1 cellular context compared by ENCODE assay signal in the genomic region with DNA sequence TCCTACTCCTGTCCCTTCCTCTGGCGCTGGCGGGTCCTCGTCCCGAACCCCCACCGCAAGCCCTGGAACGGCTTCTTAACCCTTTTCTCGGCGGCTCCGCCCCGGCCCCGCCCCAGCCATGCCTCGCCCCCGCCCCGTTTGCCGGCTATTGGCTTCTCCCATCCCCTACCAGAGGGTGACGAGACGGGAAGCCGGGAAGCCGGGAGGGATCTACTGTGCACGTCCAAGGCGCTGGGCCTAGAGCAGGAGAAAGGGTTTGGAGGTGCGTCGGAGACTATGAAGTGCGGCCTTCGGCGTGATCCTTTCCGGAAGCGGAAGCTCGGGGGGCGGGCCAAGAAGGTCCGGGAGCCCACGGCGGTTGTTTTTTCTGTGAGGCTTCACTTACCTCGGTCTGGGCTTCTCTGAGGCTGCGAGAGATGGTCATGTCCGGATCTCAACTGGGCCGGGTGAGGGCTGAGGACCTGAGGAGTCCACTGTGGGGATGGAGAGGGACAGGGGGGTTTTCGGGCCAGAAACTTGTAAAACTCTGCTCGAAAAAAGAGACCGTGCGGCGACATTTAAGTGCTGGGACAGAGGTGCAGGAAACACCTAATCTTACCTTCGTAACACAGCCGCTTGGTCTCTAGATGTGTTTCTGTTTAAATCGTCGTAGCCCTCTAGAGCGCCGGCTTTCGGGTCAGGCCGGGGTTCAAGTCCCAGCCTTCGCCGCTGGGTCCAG.
TF ChIP-seq lines count a peak whose summit lies in the region.

No MANE protein-coding gene starts in this region.

TF ChIP-seq in HCT116, 20 proteins besides CTCF, POLR2A, EP300 and RAD21 (continued from another document):
- TF ChIP-seq, protein P1, sequence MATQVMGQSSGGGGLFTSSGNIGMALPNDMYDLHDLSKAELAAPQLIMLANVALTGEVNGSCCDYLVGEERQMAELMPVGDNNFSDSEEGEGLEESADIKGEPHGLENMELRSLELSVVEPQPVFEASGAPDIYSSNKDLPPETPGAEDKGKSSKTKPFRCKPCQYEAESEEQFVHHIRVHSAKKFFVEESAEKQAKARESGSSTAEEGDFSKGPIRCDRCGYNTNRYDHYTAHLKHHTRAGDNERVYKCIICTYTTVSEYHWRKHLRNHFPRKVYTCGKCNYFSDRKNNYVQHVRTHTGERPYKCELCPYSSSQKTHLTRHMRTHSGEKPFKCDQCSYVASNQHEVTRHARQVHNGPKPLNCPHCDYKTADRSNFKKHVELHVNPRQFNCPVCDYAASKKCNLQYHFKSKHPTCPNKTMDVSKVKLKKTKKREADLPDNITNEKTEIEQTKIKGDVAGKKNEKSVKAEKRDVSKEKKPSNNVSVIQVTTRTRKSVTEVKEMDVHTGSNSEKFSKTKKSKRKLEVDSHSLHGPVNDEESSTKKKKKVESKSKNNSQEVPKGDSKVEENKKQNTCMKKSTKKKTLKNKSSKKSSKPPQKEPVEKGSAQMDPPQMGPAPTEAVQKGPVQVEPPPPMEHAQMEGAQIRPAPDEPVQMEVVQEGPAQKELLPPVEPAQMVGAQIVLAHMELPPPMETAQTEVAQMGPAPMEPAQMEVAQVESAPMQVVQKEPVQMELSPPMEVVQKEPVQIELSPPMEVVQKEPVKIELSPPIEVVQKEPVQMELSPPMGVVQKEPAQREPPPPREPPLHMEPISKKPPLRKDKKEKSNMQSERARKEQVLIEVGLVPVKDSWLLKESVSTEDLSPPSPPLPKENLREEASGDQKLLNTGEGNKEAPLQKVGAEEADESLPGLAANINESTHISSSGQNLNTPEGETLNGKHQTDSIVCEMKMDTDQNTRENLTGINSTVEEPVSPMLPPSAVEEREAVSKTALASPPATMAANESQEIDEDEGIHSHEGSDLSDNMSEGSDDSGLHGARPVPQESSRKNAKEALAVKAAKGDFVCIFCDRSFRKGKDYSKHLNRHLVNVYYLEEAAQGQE (IDR thresholded peaks at IDR 0.05; ENCODE audit: low read depth) = no peak
- TF ChIP-seq EZH2 (IDR thresholded peaks at IDR 0.05) (no peak), TCF7L2 (IDR thresholded peaks at IDR 0.05; ENCODE audit: borderline replicate concordance, extremely low read depth, insufficient read depth, insufficient read length) (peak; percentile 13), EGR1 (IDR thresholded peaks at IDR 0.05; ENCODE audit: low read depth) (no peak), FOSL1 (IDR thresholded peaks at IDR 0.05; ENCODE audit: low read depth) (no peak; the same call in 1 of the 2 replicates), MAX (IDR thresholded peaks at IDR 0.05) (peak; percentile 60)
TF ChIP-seq in HCT116: peak in this region for 5.
